ENCODE assay signal across 14 cellular contexts in the genomic region with DNA sequence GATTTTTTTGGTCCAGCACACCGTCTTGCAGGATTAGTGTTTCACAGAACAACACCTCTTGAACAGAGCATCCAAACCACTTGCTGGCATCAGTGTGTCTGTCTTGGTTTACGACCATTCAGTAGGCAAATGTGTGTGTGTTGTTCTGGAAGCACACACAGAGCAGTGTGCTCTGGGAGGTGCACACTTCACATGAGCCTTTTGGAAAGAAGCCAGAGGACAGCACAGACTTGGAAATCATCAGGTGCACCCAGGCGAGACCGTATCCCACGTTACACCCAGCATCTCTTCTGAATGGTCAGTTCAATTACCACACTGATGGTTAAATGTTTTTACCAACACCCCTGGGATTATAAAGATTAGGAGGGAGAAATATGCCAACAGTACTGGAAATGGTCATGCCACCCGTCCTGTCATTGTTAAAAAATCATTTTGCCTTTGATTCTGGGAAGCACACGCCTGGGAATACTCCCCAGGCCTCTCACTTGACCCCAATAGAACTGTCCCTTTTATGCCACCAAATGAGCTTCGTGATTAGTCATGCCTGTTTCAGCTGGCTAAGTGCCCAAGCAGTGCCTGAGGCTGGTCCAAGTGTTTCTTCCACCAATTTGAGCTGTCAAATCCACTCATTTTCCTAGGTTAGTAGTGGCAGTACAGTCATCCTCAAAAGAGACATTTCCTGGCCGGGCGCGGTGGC.
A peak's percentile ranks its signal among the peaks of the same experiment; 100 is the strongest.
DNase-seq lines count a peak whose midpoint lies in the region; ATAC-seq, FAIRE-seq and TF ChIP-seq lines count a peak whose summit lies in the region.
"Had no signal": no experiment of that assay in that cellular context is flagged by ENCODE, and none has a peak within 500 bp of the region (broad histone marks: within the 10 kb centered on the region; RNA-seq: fewer than 3 reads in every experiment).

No MANE protein-coding gene starts in this region.

- no peak for ATAC-seq in HG03460 (IDR thresholded peaks at IDR 0.05; ENCODE audit: unreplicated experiment)
- ATAC-seq in Right ventricle myocardium inferior = no peak
- ATAC-seq: activated CD4-positive, alpha-beta T cell treated with anti-CD3 and anti-CD28 coated beads for 36 hours; heart left ventricle; right cardiac atrium had no signal

- H3K36me3 ChIP-seq in GM23248 (ENCODE audit: low read depth) (no peaks in the 10 kb centered on the region), astrocyte (ENCODE audit: insufficient read depth, low read length) (no peaks in the 10 kb centered on the region), tibial artery (no peaks in the 10 kb centered on the region)
- H3K36me3 ChIP-seq: colonic mucosa, heart left ventricle, tibial nerve had no signal

- H3K4me1 ChIP-seq in GM23248 (ENCODE audit: insufficient read depth) (no peaks in the 10 kb centered on the region), astrocyte (ENCODE audit: insufficient read depth, low read length) (peaks cover 24% of the 10 kb centered on the region), tibial artery (peaks cover 0 to 4% (median 1%) of the 10 kb centered on the region in 4 donors)
- H3K4me1 ChIP-seq: colonic mucosa had no signal

- H3K27ac Mint-ChIP-seq in astrocyte (ENCODE audit: unreplicated experiment) (peak overlapping the region; percentile 3), glutamatergic neuron (ENCODE audit: unreplicated experiment) (no peak overlapping the region)
- H3K27ac Mint-ChIP-seq: activated CD4-positive, alpha-beta T cell treated with anti-CD3 and anti-CD28 coated beads for 36 hours had no signal

- H3K9ac ChIP-seq in GM23248 (no peak overlapping the region), astrocyte (ENCODE audit: low read length) (no peak overlapping the region)

- no peaks in the 10 kb centered on the region for H3F3A ChIP-seq in GM23248 (ENCODE audit: insufficient read depth)

- H3K36me3 Mint-ChIP-seq in astrocyte (ENCODE audit: low read depth, unreplicated experiment) (no peaks in the 10 kb centered on the region), glutamatergic neuron (ENCODE audit: unreplicated experiment) (no peaks in the 10 kb centered on the region)

- peaks cover 22% of the 10 kb centered on the region for H3K4me1 Mint-ChIP-seq in astrocyte (ENCODE audit: low read depth, unreplicated experiment)
- peaks cover 10% of the 10 kb centered on the region for H3K4me1 Mint-ChIP-seq in glutamatergic neuron (ENCODE audit: low read depth, unreplicated experiment)

- WGBS in GM23248 (ENCODE audit: low coverage in 1 of 2, low lambda C conversion rate in 2 of 2, missing lambda C conversion rate in 2 of 2), 2 experiments = 47 to 63% methylated on average over 8 to 10 of the region's 11 CpGs

- H3K4me3 Mint-ChIP-seq in astrocyte (ENCODE audit: unreplicated experiment) (no peak overlapping the region), glutamatergic neuron (ENCODE audit: unreplicated experiment) (no peak overlapping the region)
- H3K4me3 Mint-ChIP-seq: activated CD4-positive, alpha-beta T cell treated with anti-CD3 and anti-CD28 coated beads for 36 hours had no signal

- intact Hi-C loops in tibial artery (cut with DNase I; ENCODE audit: low total_unique reads) = no loop called here
- intact Hi-C loops in Right ventricle myocardium inferior (cut with DNase I) = no loop called here

- no peaks in the 10 kb centered on the region for H3K9me2 ChIP-seq in GM23248 (ENCODE audit: insufficient read depth)

- DNase-seq in GM23248 (peak; percentile 22), NCI-H2227 (lab: John Stamatoyannopoulos, UW; ENCODE audit: unreplicated experiment) (peak; percentile 75), astrocyte (ENCODE audit: low read depth) (peak; percentile 27), putamen (ENCODE audit: low spot score) (peak; percentile 6), tibial artery (no peak), glutamatergic neuron (no peak), Right ventricle myocardium inferior (ENCODE audit: missing footprints) (no peak)
- DNase-seq: activated CD4-positive, alpha-beta T cell treated with anti-CD3 and anti-CD28 coated beads for 36 hours; colonic mucosa; heart left ventricle; mesenchymal stem cell; right cardiac atrium had no signal

- no peak overlapping the region for H3K4me3 ChIP-seq in GM23248
- H3K4me3 ChIP-seq in astrocyte (ENCODE audit: insufficient read depth, low read depth, low read length) = no peak overlapping the region
- no peak overlapping the region for H3K4me3 ChIP-seq in tibial artery
- H3K4me3 ChIP-seq: colonic mucosa, heart left ventricle, tibial nerve had no signal

- H3K27ac ChIP-seq in GM23248 = no peak overlapping the region
- no peak overlapping the region for H3K27ac ChIP-seq in astrocyte (ENCODE audit: low read depth, low read length)
- H3K27ac ChIP-seq in tibial artery = no peak overlapping the region
- H3K27ac ChIP-seq: colonic mucosa, tibial nerve had no signal

- no peak for TF ChIP-seq CTCF in astrocyte (IDR thresholded peaks at IDR 0.05; ENCODE audit: insufficient read depth, low read depth, low read length)
- no peak for TF ChIP-seq CTCF in tibial artery (IDR thresholded peaks at IDR 0.05)
- no peak for TF ChIP-seq CTCF in glutamatergic neuron (IDR thresholded peaks at IDR 0.05; ENCODE audit: partially characterized antibody, unreplicated experiment)

- H3K4me2 ChIP-seq in GM23248 (ENCODE audit: unreplicated experiment) (no peak overlapping the region), astrocyte (ENCODE audit: low read length) (no peak overlapping the region)

- H3K9me3 ChIP-seq in GM23248 (ENCODE audit: low read depth) = no peaks in the 10 kb centered on the region
- H3K9me3 ChIP-seq in astrocyte (ENCODE audit: insufficient read depth, low read depth, low read length) = no peaks in the 10 kb centered on the region
- H3K9me3 ChIP-seq in tibial artery = no peaks in the 10 kb centered on the region
- H3K9me3 ChIP-seq: colonic mucosa, heart left ventricle, tibial nerve had no signal

- H3K9me3 Mint-ChIP-seq in astrocyte (ENCODE audit: unreplicated experiment) (no peaks in the 10 kb centered on the region), glutamatergic neuron (ENCODE audit: unreplicated experiment) (peaks cover 2% of the 10 kb centered on the region)

- H3K79me2 ChIP-seq in GM23248 (ENCODE audit: insufficient read depth) (no peaks in the 10 kb centered on the region), astrocyte (ENCODE audit: insufficient read depth, low read length) (no peaks in the 10 kb centered on the region)

- H3K27me3 Mint-ChIP-seq in astrocyte (ENCODE audit: low read depth, unreplicated experiment) (peaks cover 36% of the 10 kb centered on the region), glutamatergic neuron (ENCODE audit: unreplicated experiment) (no peaks in the 10 kb centered on the region)

- H4K20me1 ChIP-seq in GM23248 (ENCODE audit: insufficient read depth) (no peaks in the 10 kb centered on the region), astrocyte (ENCODE audit: insufficient read depth, low read length) (no peaks in the 10 kb centered on the region)

- no peak for FAIRE-seq in astrocyte (lab: Jason Lieb, UNC)

- H3K27me3 ChIP-seq in GM23248 (replicated peaks; ENCODE audit: insufficient read depth) (peaks cover 16% of the 10 kb centered on the region; the same call in 1 of the 2 replicates), astrocyte (ENCODE audit: insufficient read depth, low read length) (peaks cover 4% of the 10 kb centered on the region), tibial artery (peaks cover 0 to 3% of the 10 kb centered on the region in 2 donors)
- H3K27me3 ChIP-seq: colonic mucosa, heart left ventricle, tibial nerve had no signal

- H2AFZ ChIP-seq in GM23248 = no peak overlapping the region
- no peak overlapping the region for H2AFZ ChIP-seq in astrocyte (ENCODE audit: low read depth, low read length)

- in situ Hi-C loops in GM23248 (cut with MboI) = no loop called here

Comparison
In these comparisons a context has a peak if more than half of its experiments do, and no peak if none do; other contexts are left out.
1. DNase-seq: peak in GM23248 (single experiment), NCI-H2227 (single experiment), astrocyte (single experiment) and putamen (single experiment); none in tibial artery (0 of 2), glutamatergic neuron (single experiment) and Right ventricle myocardium inferior (single experiment).